ENCODE assay signal across 8 cellular contexts in genomic region chr16:21953541-21953902, GRCh38. TPM values are rescaled to one million over a fixed set of nuclear protein-coding genes. Genes with fewer than 3 reads are reported as not detected.
DNase-seq lines count a peak whose midpoint lies in the region; ATAC-seq and TF ChIP-seq lines count a peak whose summit lies in the region.

No MANE protein-coding gene starts in this region.

- WGBS in mesenchymal stem cell = 0% methylated on average over 11 of the region's 15 CpGs

- H3K79me1 ChIP-seq in mesenchymal stem cell (replicated peaks; ENCODE audit: low read length, poor library complexity, severe bottlenecking) = peaks cover 17% of the 10 kb centered on the region

- no peak overlapping the region for H3K23ac ChIP-seq in mesenchymal stem cell (ENCODE audit: low read length in 2 of 2)

- no peak overlapping the region for H2BK12ac ChIP-seq in mesenchymal stem cell (ENCODE audit: low read length in 2 of 2)

- H3K9ac ChIP-seq in mesenchymal stem cell (ENCODE audit: low read length) = peak overlapping the region; percentile 98

- no peak for TF ChIP-seq CTCF in breast epithelium (IDR thresholded peaks at IDR 0.05)

- H2AK5ac ChIP-seq in mesenchymal stem cell (ENCODE audit: low read length, severe bottlenecking) = no peak overlapping the region

- H3K4me2 ChIP-seq in mesenchymal stem cell (ENCODE audit: low read length, poor library complexity, severe bottlenecking) = peak overlapping the region; percentile 85

- ATAC-seq in GM19328 (IDR thresholded peaks at IDR 0.05; ENCODE audit: unreplicated experiment) (peak; percentile 14), HG03571 (IDR thresholded peaks at IDR 0.05; ENCODE audit: unreplicated experiment) (peak; percentile 15)

- H3K27me3 ChIP-seq in breast epithelium (no peaks in the 10 kb centered on the region), mesenchymal stem cell (ENCODE audit: control insufficient read depth in 1 of 2, insufficient read depth in 1 of 2, low read length in 2 of 2) (no peaks in the 10 kb centered on the region)

- H3K36me3 ChIP-seq in breast epithelium = peaks cover 2% of the 10 kb centered on the region
- H3K36me3 ChIP-seq in mesenchymal stem cell (ENCODE audit: control insufficient read depth in 1 of 2, insufficient read depth in 2 of 2, low read depth in 1 of 2, low read length in 2 of 2) = peaks cover 17 to 24% of the 10 kb centered on the region in 2 experiments

- DNase-seq in breast epithelium (ENCODE audit: low spot score in 2 of 2) (no peak), mesenchymal stem cell (no peak), AML-193 (lab: John Stamatoyannopoulos, UW) (no peak), AG20443 (ENCODE audit: low spot score) (no peak), NCI-H187 treated with DMSO at 0.1 percent for 48 hours (lab: John Stamatoyannopoulos, UW) (no peak)
- no peak for DNase-seq in stimulated activated CD4-positive, alpha-beta T cell treated with anti-CD3 and anti-CD28 coated beads, Interleukin-15, amount 100 ng/mL, for 24 hours

- H2AFZ ChIP-seq in mesenchymal stem cell (ENCODE audit: low read depth, low read length) = no peak overlapping the region

- H4K8ac ChIP-seq in mesenchymal stem cell (ENCODE audit: low read length) = peak overlapping the region; percentile 95

- H3K18ac ChIP-seq in mesenchymal stem cell (ENCODE audit: low read depth in 1 of 2, low read length in 2 of 2) = peak overlapping the region; percentile 73 to 86

- no peak overlapping the region for H2BK5ac ChIP-seq in mesenchymal stem cell (ENCODE audit: low read depth, low read length, poor library complexity, severe bottlenecking)

- H3K9me3 ChIP-seq in breast epithelium (no peaks in the 10 kb centered on the region), mesenchymal stem cell (ENCODE audit: control insufficient read depth, low read length) (no peaks in the 10 kb centered on the region)

- H3K14ac ChIP-seq in mesenchymal stem cell (ENCODE audit: low read length in 2 of 2) = no peak overlapping the region

- H3K4me1 ChIP-seq in breast epithelium (peaks cover 0 to 23% of the 10 kb centered on the region in 2 donors), mesenchymal stem cell (ENCODE audit: control insufficient read depth, insufficient read depth, low read depth, low read length) (peaks cover 3% of the 10 kb centered on the region)

- peak overlapping the region; percentile 91 to 95 for H3K27ac ChIP-seq in breast epithelium
- peak overlapping the region; percentile 89 for H3K27ac ChIP-seq in mesenchymal stem cell (ENCODE audit: low read length, poor library complexity, severe bottlenecking)

- peak overlapping the region; percentile 69 for H4K91ac ChIP-seq in mesenchymal stem cell (ENCODE audit: low read length)

- no peak for TF ChIP-seq POLR2A in breast epithelium (IDR thresholded peaks at IDR 0.05)

- intact Hi-C loops in breast epithelium (cut with DNase I; ENCODE audit: low total_unique reads) = loop anchor here (5.0 kb wide), 1 partner anchor 344 kb away; the partner anchor contains the start of gene POLR3E

- peak overlapping the region; percentile 69 to 92 (median 81) for H3K4me3 ChIP-seq in breast epithelium
- H3K4me3 ChIP-seq in mesenchymal stem cell (ENCODE audit: insufficient read depth in 1 of 2, low read depth in 1 of 2, low read length in 2 of 2) = peak overlapping the region; percentile 80 to 98

- peak overlapping the region; percentile 93 for H2BK15ac ChIP-seq in mesenchymal stem cell (ENCODE audit: low read depth, poor library complexity, severe bottlenecking)

- no peak overlapping the region for H2BK120ac ChIP-seq in mesenchymal stem cell (ENCODE audit: low read depth, low read length)

- H3K4ac ChIP-seq in mesenchymal stem cell (ENCODE audit: low read depth in 1 of 2, low read length in 2 of 2) = peak overlapping the region; percentile 1 to 40

RNA-seq across cellular contexts. Expression of gene UQCRC2, which starts 0.4 kb away (rescaled TPM):
- total RNA-seq in breast epithelium = 100 to 1,000 TPM; 142 to 177 (median 173) TPM
- 104 TPM for polyA plus RNA-seq in mesenchymal stem cell (2013, experiment 1 of 2)
- 103 TPM for polyA plus RNA-seq in mesenchymal stem cell (2013, experiment 2 of 2)

RNA-seq across cellular contexts. Expression of gene PDZD9, which starts 47.4 kb away (rescaled TPM):
- not detected for total RNA-seq in breast epithelium
- not detected for polyA plus RNA-seq in mesenchymal stem cell (2013, experiment 1 of 2)
- not detected for polyA plus RNA-seq in mesenchymal stem cell (2013, experiment 2 of 2)

RNA-seq across cellular contexts. Expression of gene MOSMO, which starts 54.4 kb away (rescaled TPM):
- 10 to 100 TPM; 19.7 to 31.5 (median 29.5) TPM for total RNA-seq in breast epithelium
- polyA plus RNA-seq in mesenchymal stem cell (2013, experiment 1 of 2) = 14.1 TPM
- 14.8 TPM for polyA plus RNA-seq in mesenchymal stem cell (2013, experiment 2 of 2)
